ENCODE assay signal across 1 cellular context in the genomic region with DNA sequence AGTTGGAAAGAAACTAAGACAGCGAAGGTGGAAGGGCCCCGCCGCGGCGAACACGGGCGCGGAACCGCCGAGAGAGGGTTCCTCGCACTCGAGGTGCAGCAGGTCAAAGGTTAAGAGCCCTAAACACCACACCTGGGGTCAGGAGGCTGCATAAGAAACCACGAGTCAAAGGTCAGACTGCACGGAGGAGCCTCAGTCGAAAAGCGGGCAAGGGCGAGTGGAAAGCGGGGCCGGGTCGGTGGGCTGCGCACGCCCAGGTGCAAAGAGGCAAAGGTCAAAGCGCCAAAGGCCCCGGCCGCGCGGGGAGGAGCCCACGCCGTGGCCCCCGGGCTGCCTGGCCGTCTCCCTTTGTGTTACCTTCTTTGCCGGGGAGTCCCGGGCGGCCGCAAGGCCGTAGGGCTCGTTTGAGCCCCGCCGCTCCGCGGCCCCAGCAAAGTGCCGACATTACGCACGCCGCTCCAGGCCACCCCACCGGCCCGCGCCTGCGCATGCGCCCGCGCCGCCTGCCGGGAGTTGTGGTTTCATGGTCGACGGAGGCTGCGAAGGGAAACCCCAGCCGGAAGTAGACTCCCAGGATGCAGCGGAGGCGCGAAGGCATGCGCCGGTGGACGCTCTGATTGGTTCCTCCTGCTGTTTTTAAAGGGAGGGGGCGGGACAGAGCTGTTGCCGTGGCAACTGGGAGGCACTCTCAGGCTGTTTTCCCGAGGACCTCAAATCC.
TF ChIP-seq lines count a peak whose summit lies in the region.

A gene (minus strand): TSS at position 470 of the 718 bp plus-strand sequence. CDS start 25 bp downstream, at position 445.

TF ChIP-seq in HepG2, 621 proteins besides CTCF, POLR2A, EP300 and RAD21 (continued from another document and continues in another):
- TF ChIP-seq, protein P1, sequence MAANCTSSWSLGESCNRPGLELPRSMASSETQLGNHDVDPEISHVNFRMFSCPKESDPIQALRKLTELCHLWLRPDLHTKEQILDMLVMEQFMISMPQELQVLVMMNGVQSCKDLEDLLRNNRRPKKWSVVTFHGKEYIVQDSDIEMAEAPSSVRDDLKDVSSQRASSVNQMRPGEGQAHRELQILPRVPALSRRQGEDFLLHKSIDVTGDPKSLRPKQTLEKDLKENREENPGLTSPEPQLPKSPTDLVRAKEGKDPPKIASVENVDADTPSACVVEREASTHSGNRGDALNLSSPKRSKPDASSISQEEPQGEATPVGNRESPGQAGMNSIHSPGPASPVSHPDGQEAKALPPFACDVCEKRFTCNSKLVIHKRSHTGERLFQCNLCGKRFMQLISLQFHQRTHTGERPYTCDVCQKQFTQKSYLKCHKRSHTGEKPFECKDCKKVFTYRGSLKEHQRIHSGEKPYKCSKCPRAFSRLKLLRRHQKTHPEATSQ (CRISPR knock-in tag; IDR thresholded peaks at IDR 0.05; ENCODE audit: borderline replicate concordance), result no peak
- TF ChIP-seq KLF12 (CRISPR knock-in tag; IDR thresholded peaks at IDR 0.05; ENCODE audit: borderline replicate concordance), result peak; percentile 80
- TF ChIP-seq ZNF552 (CRISPR knock-in tag; IDR thresholded peaks at IDR 0.05; ENCODE audit: borderline replicate concordance), result no peak
- no peak for TF ChIP-seq ZNF468 (CRISPR knock-in tag; IDR thresholded peaks at IDR 0.05)
- TF ChIP-seq, protein P2, sequence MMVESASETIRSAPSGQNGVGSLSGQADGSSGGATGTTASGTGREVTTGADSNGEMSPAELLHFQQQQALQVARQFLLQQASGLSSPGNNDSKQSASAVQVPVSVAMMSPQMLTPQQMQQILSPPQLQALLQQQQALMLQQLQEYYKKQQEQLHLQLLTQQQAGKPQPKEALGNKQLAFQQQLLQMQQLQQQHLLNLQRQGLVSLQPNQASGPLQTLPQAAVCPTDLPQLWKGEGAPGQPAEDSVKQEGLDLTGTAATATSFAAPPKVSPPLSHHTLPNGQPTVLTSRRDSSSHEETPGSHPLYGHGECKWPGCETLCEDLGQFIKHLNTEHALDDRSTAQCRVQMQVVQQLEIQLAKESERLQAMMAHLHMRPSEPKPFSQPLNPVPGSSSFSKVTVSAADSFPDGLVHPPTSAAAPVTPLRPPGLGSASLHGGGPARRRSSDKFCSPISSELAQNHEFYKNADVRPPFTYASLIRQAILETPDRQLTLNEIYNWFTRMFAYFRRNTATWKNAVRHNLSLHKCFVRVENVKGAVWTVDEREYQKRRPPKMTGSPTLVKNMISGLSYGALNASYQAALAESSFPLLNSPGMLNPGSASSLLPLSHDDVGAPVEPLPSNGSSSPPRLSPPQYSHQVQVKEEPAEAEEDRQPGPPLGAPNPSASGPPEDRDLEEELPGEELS (CRISPR knock-in tag; IDR thresholded peaks at IDR 0.05), result no peak
- 0 out of 2 replicates have a peak, but pooled peaks have one; percentile 28 for TF ChIP-seq ZMAT3 (CRISPR knock-in tag; conservative IDR thresholded peaks at IDR 0.05)
- no peak for TF ChIP-seq CEBPG (CRISPR knock-in tag; IDR thresholded peaks at IDR 0.05)
- peak; percentile 57 for TF ChIP-seq HDAC1 (CRISPR knock-in tag; IDR thresholded peaks at IDR 0.05)
- no peak for TF ChIP-seq ZNF543 (CRISPR knock-in tag; IDR thresholded peaks at IDR 0.05)
- TF ChIP-seq CHD4 (IDR thresholded peaks at IDR 0.05; ENCODE audit: borderline replicate concordance, low read length), result no peak
- 0 out of 2 replicates have a peak, but pooled peaks have one; percentile 51 for TF ChIP-seq ZNF850 (CRISPR knock-in tag; conservative IDR thresholded peaks at IDR 0.05)
- no peak for TF ChIP-seq ZNF7 (CRISPR knock-in tag; IDR thresholded peaks at IDR 0.05)
- TF ChIP-seq, protein P3, sequence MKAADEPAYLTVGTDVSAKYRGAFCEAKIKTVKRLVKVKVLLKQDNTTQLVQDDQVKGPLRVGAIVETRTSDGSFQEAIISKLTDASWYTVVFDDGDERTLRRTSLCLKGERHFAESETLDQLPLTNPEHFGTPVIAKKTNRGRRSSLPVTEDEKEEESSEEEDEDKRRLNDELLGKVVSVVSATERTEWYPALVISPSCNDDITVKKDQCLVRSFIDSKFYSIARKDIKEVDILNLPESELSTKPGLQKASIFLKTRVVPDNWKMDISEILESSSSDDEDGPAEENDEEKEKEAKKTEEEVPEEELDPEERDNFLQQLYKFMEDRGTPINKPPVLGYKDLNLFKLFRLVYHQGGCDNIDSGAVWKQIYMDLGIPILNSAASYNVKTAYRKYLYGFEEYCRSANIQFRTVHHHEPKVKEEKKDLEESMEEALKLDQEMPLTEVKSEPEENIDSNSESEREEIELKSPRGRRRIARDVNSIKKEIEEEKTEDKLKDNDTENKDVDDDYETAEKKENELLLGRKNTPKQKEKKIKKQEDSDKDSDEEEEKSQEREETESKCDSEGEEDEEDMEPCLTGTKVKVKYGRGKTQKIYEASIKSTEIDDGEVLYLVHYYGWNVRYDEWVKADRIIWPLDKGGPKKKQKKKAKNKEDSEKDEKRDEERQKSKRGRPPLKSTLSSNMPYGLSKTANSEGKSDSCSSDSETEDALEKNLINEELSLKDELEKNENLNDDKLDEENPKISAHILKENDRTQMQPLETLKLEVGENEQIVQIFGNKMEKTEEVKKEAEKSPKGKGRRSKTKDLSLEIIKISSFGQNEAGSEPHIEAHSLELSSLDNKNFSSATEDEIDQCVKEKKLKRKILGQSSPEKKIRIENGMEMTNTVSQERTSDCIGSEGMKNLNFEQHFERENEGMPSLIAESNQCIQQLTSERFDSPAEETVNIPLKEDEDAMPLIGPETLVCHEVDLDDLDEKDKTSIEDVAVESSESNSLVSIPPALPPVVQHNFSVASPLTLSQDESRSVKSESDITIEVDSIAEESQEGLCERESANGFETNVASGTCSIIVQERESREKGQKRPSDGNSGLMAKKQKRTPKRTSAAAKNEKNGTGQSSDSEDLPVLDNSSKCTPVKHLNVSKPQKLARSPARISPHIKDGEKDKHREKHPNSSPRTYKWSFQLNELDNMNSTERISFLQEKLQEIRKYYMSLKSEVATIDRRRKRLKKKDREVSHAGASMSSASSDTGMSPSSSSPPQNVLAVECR (CRISPR knock-in tag; IDR thresholded peaks at IDR 0.05; ENCODE audit: borderline replicate concordance), result peak; percentile 68
- TF ChIP-seq, protein P4, sequence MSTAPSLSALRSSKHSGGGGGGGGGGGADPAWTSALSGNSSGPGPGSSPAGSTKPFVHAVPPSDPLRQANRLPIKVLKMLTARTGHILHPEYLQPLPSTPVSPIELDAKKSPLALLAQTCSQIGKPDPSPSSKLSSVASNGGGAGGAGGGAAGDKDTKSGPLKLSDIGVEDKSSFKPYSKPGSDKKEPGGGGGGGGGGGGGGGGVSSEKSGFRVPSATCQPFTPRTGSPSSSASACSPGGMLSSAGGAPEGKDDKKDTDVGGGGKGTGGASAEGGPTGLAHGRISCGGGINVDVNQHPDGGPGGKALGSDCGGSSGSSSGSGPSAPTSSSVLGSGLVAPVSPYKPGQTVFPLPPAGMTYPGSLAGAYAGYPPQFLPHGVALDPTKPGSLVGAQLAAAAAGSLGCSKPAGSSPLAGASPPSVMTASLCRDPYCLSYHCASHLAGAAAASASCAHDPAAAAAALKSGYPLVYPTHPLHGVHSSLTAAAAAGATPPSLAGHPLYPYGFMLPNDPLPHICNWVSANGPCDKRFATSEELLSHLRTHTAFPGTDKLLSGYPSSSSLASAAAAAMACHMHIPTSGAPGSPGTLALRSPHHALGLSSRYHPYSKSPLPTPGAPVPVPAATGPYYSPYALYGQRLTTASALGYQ (CRISPR knock-in tag; IDR thresholded peaks at IDR 0.05), result no peak; the same call in 1 of the 2 replicates
- no peak for TF ChIP-seq ZNF337 (CRISPR knock-in tag; IDR thresholded peaks at IDR 0.05; ENCODE audit: borderline replicate concordance, low read depth)
- no peak for TF ChIP-seq ZNF207 (IDR thresholded peaks at IDR 0.05; ENCODE audit: borderline replicate concordance)
- no peak for TF ChIP-seq ZNF577 (CRISPR knock-in tag; IDR thresholded peaks at IDR 0.05; ENCODE audit: borderline replicate concordance, low read depth)
- TF ChIP-seq, protein P5, sequence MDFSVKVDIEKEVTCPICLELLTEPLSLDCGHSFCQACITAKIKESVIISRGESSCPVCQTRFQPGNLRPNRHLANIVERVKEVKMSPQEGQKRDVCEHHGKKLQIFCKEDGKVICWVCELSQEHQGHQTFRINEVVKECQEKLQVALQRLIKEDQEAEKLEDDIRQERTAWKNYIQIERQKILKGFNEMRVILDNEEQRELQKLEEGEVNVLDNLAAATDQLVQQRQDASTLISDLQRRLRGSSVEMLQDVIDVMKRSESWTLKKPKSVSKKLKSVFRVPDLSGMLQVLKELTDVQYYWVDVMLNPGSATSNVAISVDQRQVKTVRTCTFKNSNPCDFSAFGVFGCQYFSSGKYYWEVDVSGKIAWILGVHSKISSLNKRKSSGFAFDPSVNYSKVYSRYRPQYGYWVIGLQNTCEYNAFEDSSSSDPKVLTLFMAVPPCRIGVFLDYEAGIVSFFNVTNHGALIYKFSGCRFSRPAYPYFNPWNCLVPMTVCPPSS (IDR thresholded peaks at IDR 0.05), result no peak
- TF ChIP-seq, protein P6, sequence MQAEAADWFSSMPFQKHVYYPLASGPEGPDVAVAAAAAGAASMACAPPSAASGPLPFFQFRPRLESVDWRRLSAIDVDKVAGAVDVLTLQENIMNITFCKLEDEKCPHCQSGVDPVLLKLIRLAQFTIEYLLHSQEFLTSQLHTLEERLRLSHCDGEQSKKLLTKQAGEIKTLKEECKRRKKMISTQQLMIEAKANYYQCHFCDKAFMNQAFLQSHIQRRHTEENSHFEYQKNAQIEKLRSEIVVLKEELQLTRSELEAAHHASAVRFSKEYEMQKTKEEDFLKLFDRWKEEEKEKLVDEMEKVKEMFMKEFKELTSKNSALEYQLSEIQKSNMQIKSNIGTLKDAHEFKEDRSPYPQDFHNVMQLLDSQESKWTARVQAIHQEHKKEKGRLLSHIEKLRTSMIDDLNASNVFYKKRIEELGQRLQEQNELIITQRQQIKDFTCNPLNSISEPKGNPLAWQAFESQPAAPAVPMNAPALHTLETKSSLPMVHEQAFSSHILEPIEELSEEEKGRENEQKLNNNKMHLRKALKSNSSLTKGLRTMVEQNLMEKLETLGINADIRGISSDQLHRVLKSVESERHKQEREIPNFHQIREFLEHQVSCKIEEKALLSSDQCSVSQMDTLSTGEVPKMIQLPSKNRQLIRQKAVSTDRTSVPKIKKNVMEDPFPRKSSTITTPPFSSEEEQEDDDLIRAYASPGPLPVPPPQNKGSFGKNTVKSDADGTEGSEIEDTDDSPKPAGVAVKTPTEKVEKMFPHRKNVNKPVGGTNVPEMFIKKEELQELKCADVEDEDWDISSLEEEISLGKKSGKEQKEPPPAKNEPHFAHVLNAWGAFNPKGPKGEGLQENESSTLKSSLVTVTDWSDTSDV (CRISPR knock-in tag; IDR thresholded peaks at IDR 0.05), result no peak
- TF ChIP-seq ELF4 (CRISPR knock-in tag; IDR thresholded peaks at IDR 0.05; ENCODE audit: borderline replicate concordance), result no peak
- TF ChIP-seq ISL2 (CRISPR knock-in tag; IDR thresholded peaks at IDR 0.05), result peak; percentile 69
- TF ChIP-seq, protein P7, sequence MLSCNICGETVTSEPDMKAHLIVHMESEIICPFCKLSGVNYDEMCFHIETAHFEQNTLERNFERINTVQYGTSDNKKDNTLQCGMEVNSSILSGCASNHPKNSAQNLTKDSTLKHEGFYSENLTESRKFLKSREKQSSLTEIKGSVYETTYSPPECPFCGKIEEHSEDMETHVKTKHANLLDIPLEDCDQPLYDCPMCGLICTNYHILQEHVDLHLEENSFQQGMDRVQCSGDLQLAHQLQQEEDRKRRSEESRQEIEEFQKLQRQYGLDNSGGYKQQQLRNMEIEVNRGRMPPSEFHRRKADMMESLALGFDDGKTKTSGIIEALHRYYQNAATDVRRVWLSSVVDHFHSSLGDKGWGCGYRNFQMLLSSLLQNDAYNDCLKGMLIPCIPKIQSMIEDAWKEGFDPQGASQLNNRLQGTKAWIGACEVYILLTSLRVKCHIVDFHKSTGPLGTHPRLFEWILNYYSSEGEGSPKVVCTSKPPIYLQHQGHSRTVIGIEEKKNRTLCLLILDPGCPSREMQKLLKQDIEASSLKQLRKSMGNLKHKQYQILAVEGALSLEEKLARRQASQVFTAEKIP (CRISPR knock-in tag; IDR thresholded peaks at IDR 0.05; ENCODE audit: borderline replicate concordance), result no peak
- peak; percentile 71 for TF ChIP-seq NKX3-1 (CRISPR knock-in tag; IDR thresholded peaks at IDR 0.05)
- TF ChIP-seq JUNB (CRISPR knock-in tag; IDR thresholded peaks at IDR 0.05; ENCODE audit: borderline replicate concordance), result no peak
- TF ChIP-seq, protein P8, sequence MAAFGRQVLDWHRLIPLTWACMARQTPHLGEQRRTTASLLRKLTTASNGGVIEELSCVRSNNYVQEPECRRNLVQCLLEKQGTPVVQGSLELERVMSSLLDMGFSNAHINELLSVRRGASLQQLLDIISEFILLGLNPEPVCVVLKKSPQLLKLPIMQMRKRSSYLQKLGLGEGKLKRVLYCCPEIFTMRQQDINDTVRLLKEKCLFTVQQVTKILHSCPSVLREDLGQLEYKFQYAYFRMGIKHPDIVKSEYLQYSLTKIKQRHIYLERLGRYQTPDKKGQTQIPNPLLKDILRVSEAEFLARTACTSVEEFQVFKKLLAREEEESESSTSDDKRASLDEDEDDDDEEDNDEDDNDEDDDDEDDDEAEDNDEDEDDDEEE (CRISPR knock-in tag; IDR thresholded peaks at IDR 0.05), result peak; percentile 84
- no peak for TF ChIP-seq ZKSCAN5 (CRISPR knock-in tag; IDR thresholded peaks at IDR 0.05)
- no peak for TF ChIP-seq ZNF891 (CRISPR knock-in tag; IDR thresholded peaks at IDR 0.05)
- TF ChIP-seq NRL (CRISPR knock-in tag; IDR thresholded peaks at IDR 0.05; ENCODE audit: borderline replicate concordance), result no peak; the same call in 1 of the 2 replicates
- peak; percentile 90 for TF ChIP-seq NFYB (CRISPR knock-in tag; IDR thresholded peaks at IDR 0.05)
- TF ChIP-seq, protein P9, sequence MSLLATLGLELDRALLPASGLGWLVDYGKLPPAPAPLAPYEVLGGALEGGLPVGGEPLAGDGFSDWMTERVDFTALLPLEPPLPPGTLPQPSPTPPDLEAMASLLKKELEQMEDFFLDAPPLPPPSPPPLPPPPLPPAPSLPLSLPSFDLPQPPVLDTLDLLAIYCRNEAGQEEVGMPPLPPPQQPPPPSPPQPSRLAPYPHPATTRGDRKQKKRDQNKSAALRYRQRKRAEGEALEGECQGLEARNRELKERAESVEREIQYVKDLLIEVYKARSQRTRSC (CRISPR knock-in tag; IDR thresholded peaks at IDR 0.05; ENCODE audit: low read depth), result no peak
- 0 out of 2 replicates have a peak, but pooled peaks have one; percentile 8 for TF ChIP-seq KLF13 (CRISPR knock-in tag; IDR thresholded peaks at IDR 0.05)
- no peak for TF ChIP-seq ZFP62 (CRISPR knock-in tag; IDR thresholded peaks at IDR 0.05)
- peak; percentile 70; the same call in 1 of the 2 replicates for TF ChIP-seq IRF2 (CRISPR knock-in tag; IDR thresholded peaks at IDR 0.05)
- TF ChIP-seq, protein P10, sequence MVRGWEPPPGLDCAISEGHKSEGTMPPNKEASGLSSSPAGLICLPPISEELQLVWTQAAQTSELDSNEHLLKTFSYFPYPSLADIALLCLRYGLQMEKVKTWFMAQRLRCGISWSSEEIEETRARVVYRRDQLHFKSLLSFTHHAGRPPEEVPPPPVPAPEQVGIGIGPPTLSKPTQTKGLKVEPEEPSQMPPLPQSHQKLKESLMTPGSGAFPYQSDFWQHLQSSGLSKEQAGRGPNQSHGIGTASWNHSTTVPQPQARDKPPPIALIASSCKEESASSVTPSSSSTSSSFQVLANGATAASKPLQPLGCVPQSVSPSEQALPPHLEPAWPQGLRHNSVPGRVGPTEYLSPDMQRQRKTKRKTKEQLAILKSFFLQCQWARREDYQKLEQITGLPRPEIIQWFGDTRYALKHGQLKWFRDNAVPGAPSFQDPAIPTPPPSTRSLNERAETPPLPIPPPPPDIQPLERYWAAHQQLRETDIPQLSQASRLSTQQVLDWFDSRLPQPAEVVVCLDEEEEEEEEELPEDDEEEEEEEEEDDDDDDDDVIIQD (CRISPR knock-in tag; IDR thresholded peaks at IDR 0.05; ENCODE audit: low read depth), result no peak
- TF ChIP-seq TRIM24 (CRISPR knock-in tag; IDR thresholded peaks at IDR 0.05), result no peak
- no peak for TF ChIP-seq ZNF790 (CRISPR knock-in tag; IDR thresholded peaks at IDR 0.05; ENCODE audit: borderline replicate concordance)
